In genomic region chr7:63105978-63106377, GRCh38 we compare ENCODE assay signal across 29 cellular contexts.
"Had no signal": no experiment of that assay in that cellular context is flagged by ENCODE, and none has a peak within 500 bp of the region (broad histone marks: within the 10 kb centered on the region; RNA-seq: fewer than 3 reads in every experiment).

No MANE protein-coding gene starts in this region.

- H3K4me1 Mint-ChIP-seq: stimulated activated effector memory CD8-positive, alpha-beta T cell treated with anti-CD3 and anti-CD28 coated beads, Interleukin-12 subunit alpha, Interleukin-12 subunit beta, amount 100 ng/mL, for 72 hours; stimulated activated memory B cell treated with anti-CD40 and anti-IgM and Interleukin-4, amounts not matched to agents 10 μg/mL and 1 μg/mL and 100 μg/mL, for 72 hours; stimulated activated naive B cell treated with anti-CD40 and anti-IgM and Interleukin-4, amounts not matched to agents 10 μg/mL and 1 μg/mL and 100 μg/mL, for 72 hours; stimulated activated naive CD8-positive, alpha-beta T cell treated with anti-CD3 and anti-CD28 coated beads, Interleukin-15, amount 100 ng/mL, for 72 hours had no signal

- FAIRE-seq: urothelium cell line had no signal

- H3K4me3 Mint-ChIP-seq: stimulated activated effector memory CD8-positive, alpha-beta T cell treated with anti-CD3 and anti-CD28 coated beads, Interleukin-12 subunit alpha, Interleukin-12 subunit beta, amount 100 ng/mL, for 72 hours; stimulated activated memory B cell treated with anti-CD40 and anti-IgM and Interleukin-4, amounts not matched to agents 10 μg/mL and 1 μg/mL and 100 μg/mL, for 72 hours; stimulated activated naive B cell treated with anti-CD40 and anti-IgM and Interleukin-4, amounts not matched to agents 10 μg/mL and 1 μg/mL and 100 μg/mL, for 72 hours; stimulated activated naive CD8-positive, alpha-beta T cell treated with anti-CD3 and anti-CD28 coated beads, Interleukin-15, amount 100 ng/mL, for 72 hours; stimulated activated naive CD8-positive, alpha-beta T cell treated with anti-CD3 and anti-CD28 coated beads, Interleukin-15, Interleukin-2, amounts not matched to agents 100 ng/mL and 50 ng/mL, for 24 hours; type B pancreatic cell had no signal

- H3K27me3 ChIP-seq: stomach, suprapubic skin, testis, thyroid gland, tibial artery, tibial nerve, transverse colon, upper lobe of left lung, upper lobe of right lung, uterus, vagina had no signal

- H3K4me3 ChIP-seq: stomach, suprapubic skin, testis, thoracic aorta, thyroid gland, tibial artery, tibial nerve, transverse colon, upper lobe of left lung, upper lobe of right lung, uterus, vagina had no signal

- DNase-seq: stimulated activated CD4-positive, alpha-beta T cell treated with anti-CD3 and anti-CD28 coated beads, Interleukin-2, amount 100 ng/mL, for 48 hours; stimulated activated CD4-positive, alpha-beta T cell treated with anti-CD3 and anti-CD28 coated beads, Interleukin-4, amount 100 ng/mL, for 1 hour; stimulated activated CD4-positive, alpha-beta T cell treated with anti-CD3 and anti-CD28 coated beads, Interleukin-4, amount 100 ng/mL, for 24 hours; stimulated activated CD4-positive, alpha-beta T cell treated with anti-CD3 and anti-CD28 coated beads, Interleukin-4, amount 100 ng/mL, for 4 hours; stimulated activated CD8-positive, alpha-beta memory T cell treated with anti-CD3 and anti-CD28 coated beads, Interleukin-4, amount 100 ng/mL, for 48 hours; stimulated activated naive B cell treated with anti-CD40 and anti-IgM and Interleukin-4, amounts not matched to agents 10 μg/mL and 1 μg/mL and 100 μg/mL, for 72 hours; stimulated activated naive CD4-positive, alpha-beta T cell; stimulated activated naive CD4-positive, alpha-beta T cell treated with Interleukin-2 at 50 U/mL for 16 hours; stimulated activated naive CD8-positive, alpha-beta T cell treated with anti-CD3 and anti-CD28 coated beads, Interleukin-15, amount 100 ng/mL, for 72 hours; stimulated activated naive CD8-positive, alpha-beta T cell treated with anti-CD3 and anti-CD28 coated beads, Interleukin-15, Interleukin-2, amounts not matched to agents 100 U/mL and 50 U/mL, for 24 hours; stomach; substantia nigra; testis; thyroid gland; tibial artery; transverse colon; trophoblast cell; upper lobe of right lung; uterus had no signal

- H3K27me3 Mint-ChIP-seq: stimulated activated memory B cell treated with anti-CD40 and anti-IgM and Interleukin-4, amounts not matched to agents 10 μg/mL and 1 μg/mL and 100 μg/mL, for 72 hours; stimulated activated naive B cell treated with anti-CD40 and anti-IgM and Interleukin-4, amounts not matched to agents 10 μg/mL and 1 μg/mL and 100 μg/mL, for 72 hours; stimulated activated naive CD8-positive, alpha-beta T cell treated with anti-CD3 and anti-CD28 coated beads, Interleukin-15, amount 100 ng/mL, for 72 hours; stimulated activated naive CD8-positive, alpha-beta T cell treated with anti-CD3 and anti-CD28 coated beads, Interleukin-15, Interleukin-2, amounts not matched to agents 100 ng/mL and 50 ng/mL, for 24 hours; type B pancreatic cell had no signal

- H3K27ac ChIP-seq: stomach, suprapubic skin, testis, thoracic aorta, thyroid gland, tibial artery, tibial nerve, transverse colon, upper lobe of left lung, upper lobe of right lung, uterus, vagina had no signal

- H3K4me1 ChIP-seq: stomach, suprapubic skin, testis, thyroid gland, tibial artery, tibial nerve, transverse colon, upper lobe of left lung, upper lobe of right lung, uterus, vagina had no signal

- ATAC-seq: stimulated activated effector memory CD8-positive, alpha-beta T cell treated with anti-CD3 and anti-CD28 coated beads, Interleukin-12 subunit alpha, Interleukin-12 subunit beta, amount 100 ng/mL, for 72 hours; stimulated activated memory B cell treated with anti-CD40 and anti-IgM and Interleukin-4, amounts not matched to agents 10 μg/mL and 1 μg/mL and 100 μg/mL, for 72 hours; stimulated activated naive B cell treated with anti-CD40 and anti-IgM and Interleukin-4, amounts not matched to agents 10 μg/mL and 1 μg/mL and 100 μg/mL, for 72 hours; stimulated activated naive CD8-positive, alpha-beta T cell treated with anti-CD3 and anti-CD28 coated beads, Interleukin-15, amount 100 ng/mL, for 72 hours; stimulated activated naive CD8-positive, alpha-beta T cell treated with anti-CD3 and anti-CD28 coated beads, Interleukin-15, Interleukin-2, amounts not matched to agents 100 U/mL and 50 U/mL, for 24 hours; upper lobe of right lung had no signal

- H3K36me3 Mint-ChIP-seq: stimulated activated effector memory CD8-positive, alpha-beta T cell treated with anti-CD3 and anti-CD28 coated beads, Interleukin-12 subunit alpha, Interleukin-12 subunit beta, amount 100 ng/mL, for 72 hours; stimulated activated memory B cell treated with anti-CD40 and anti-IgM and Interleukin-4, amounts not matched to agents 10 μg/mL and 1 μg/mL and 100 μg/mL, for 72 hours had no signal

- H3K36me3 ChIP-seq: stomach, suprapubic skin, thoracic aorta, thyroid gland, tibial artery, tibial nerve, transverse colon, upper lobe of left lung, upper lobe of right lung, uterus, vagina had no signal

- H3K27ac Mint-ChIP-seq: stimulated activated effector memory CD8-positive, alpha-beta T cell treated with anti-CD3 and anti-CD28 coated beads, Interleukin-12 subunit alpha, Interleukin-12 subunit beta, amount 100 ng/mL, for 72 hours; stimulated activated memory B cell treated with anti-CD40 and anti-IgM and Interleukin-4, amounts not matched to agents 10 μg/mL and 1 μg/mL and 100 μg/mL, for 72 hours; stimulated activated naive B cell treated with anti-CD40 and anti-IgM and Interleukin-4, amounts not matched to agents 10 μg/mL and 1 μg/mL and 100 μg/mL, for 72 hours; stimulated activated naive CD8-positive, alpha-beta T cell treated with anti-CD3 and anti-CD28 coated beads, Interleukin-15, amount 100 ng/mL, for 72 hours; stimulated activated naive CD8-positive, alpha-beta T cell treated with anti-CD3 and anti-CD28 coated beads, Interleukin-15, Interleukin-2, amounts not matched to agents 100 ng/mL and 50 ng/mL, for 24 hours; type B pancreatic cell had no signal

- H3K9me3 ChIP-seq: testis, thoracic aorta, thyroid gland, upper lobe of right lung, uterus, vagina had no signal
